Comparison of ENCODE assay signal across 26 cellular contexts in genomic region chr4:108893474-108893873, GRCh38.
"Had no signal": no experiment of that assay in that cellular context is flagged by ENCODE, and none has a peak within 500 bp of the region (broad histone marks: within the 10 kb centered on the region; RNA-seq: fewer than 3 reads in every experiment).

No MANE protein-coding gene starts in this region.

- H3K27me3 ChIP-seq: colonic mucosa, dorsolateral prefrontal cortex, esophagus muscularis mucosa, esophagus squamous epithelium, foreskin keratinocyte, gastrocnemius medialis, gastroesophageal sphincter, heart left ventricle, heart right ventricle had no signal

- H3K36me3 ChIP-seq: colonic mucosa, esophagus muscularis mucosa, esophagus squamous epithelium, gastrocnemius medialis, gastroesophageal sphincter, heart left ventricle, heart right ventricle had no signal

- H3K4me1 ChIP-seq: colonic mucosa, esophagus muscularis mucosa, esophagus squamous epithelium, gastrocnemius medialis, gastroesophageal sphincter, heart left ventricle, heart right ventricle had no signal

- FAIRE-seq: colon, endothelial cell of umbilical vein had no signal

- DNase-seq: colonic mucosa; cortex of kidney; dermis blood vessel endothelial cell; dorsolateral prefrontal cortex; effector CD4-positive, alpha-beta T cell; effector CD8-positive, alpha-beta T cell; effector memory CD4-positive, alpha-beta T cell; effector memory CD8-positive, alpha-beta T cell; endodermal cell; erythroblast; esophagus squamous epithelium; foreskin fibroblast; foreskin keratinocyte; foreskin melanocyte; gastrocnemius medialis; glutamatergic neuron; head of caudate nucleus; heart left ventricle; heart right ventricle had no signal

- H3K27ac ChIP-seq: colonic mucosa, coronary artery, dorsolateral prefrontal cortex, epithelial cell of prostate, esophagus muscularis mucosa, esophagus squamous epithelium, foreskin keratinocyte, gastrocnemius medialis, gastroesophageal sphincter, heart left ventricle, heart right ventricle had no signal

- ATAC-seq: effector memory CD8-positive, alpha-beta T cell; esophagus mucosa; foreskin keratinocyte; gastrocnemius medialis; gastroesophageal sphincter; heart left ventricle; heart right ventricle had no signal

- H3K9me3 ChIP-seq: colonic mucosa, esophagus muscularis mucosa, esophagus squamous epithelium, gastrocnemius medialis, gastroesophageal sphincter, heart left ventricle, heart right ventricle had no signal

- H3K4me3 ChIP-seq: colonic mucosa, coronary artery, dorsolateral prefrontal cortex, esophagus muscularis mucosa, esophagus squamous epithelium, gastrocnemius medialis, gastroesophageal sphincter, heart left ventricle, heart right ventricle had no signal
